ENCODE assay signal across 8 cellular contexts in genomic region chr7:73520673-73521635, GRCh38. TPM values are rescaled to one million over a fixed set of nuclear protein-coding genes. Genes with fewer than 3 reads are reported as not detected.
DNase-seq lines count a peak whose midpoint lies in the region; ATAC-seq and TF ChIP-seq lines count a peak whose summit lies in the region.

No MANE protein-coding gene starts in this region.

- H2AK5ac ChIP-seq in neuronal stem cell (ENCODE audit: low read depth, low read length): peak overlapping the region; percentile 75

- peak overlapping the region; percentile 21 for H3K14ac ChIP-seq in neuronal stem cell (ENCODE audit: low read length)

- no peaks in the 10 kb centered on the region for H3K9me3 ChIP-seq in Caco-2
- no peaks in the 10 kb centered on the region for H3K9me3 ChIP-seq in T-helper 17 cell (ENCODE audit: control insufficient read depth, low read length, poor library complexity, severe bottlenecking)
- no peaks in the 10 kb centered on the region for H3K9me3 ChIP-seq in esophagus muscularis mucosa
- H3K9me3 ChIP-seq in neuronal stem cell (replicated peaks in 1 of 2; ENCODE audit: control insufficient read depth in 2 of 2, insufficient read depth in 1 of 2, low read depth in 1 of 2, low read length in 2 of 2): no peaks in the 10 kb centered on the region

- peak overlapping the region; percentile 99 for H3K9ac ChIP-seq in neuronal stem cell (ENCODE audit: low read depth, low read length, poor library complexity)

- TF ChIP-seq EP300 in esophagus muscularis mucosa (IDR thresholded peaks at IDR 0.05): no peak

- no peak for TF ChIP-seq POLR2A in esophagus muscularis mucosa (IDR thresholded peaks at IDR 0.05; ENCODE audit: low read depth)

- H2BK12ac ChIP-seq in neuronal stem cell (ENCODE audit: low read length): no peak overlapping the region

- H3K4me1 Mint-ChIP-seq in Caco-2 (ENCODE audit: low read depth, unreplicated experiment) (peaks cover 18% of the 10 kb centered on the region), T-helper 17 cell (peaks cover 51% of the 10 kb centered on the region)

- H3K36me3 ChIP-seq in Caco-2 (ENCODE audit: control insufficient read depth, insufficient read depth, low read length) (peaks cover 3% of the 10 kb centered on the region; the same call in 1 of the 2 replicates), esophagus muscularis mucosa (peaks cover 0 to 15% (median 10%) of the 10 kb centered on the region in 4 donors), neuronal stem cell (replicated peaks in 1 of 2; ENCODE audit: control insufficient read depth in 2 of 2, insufficient read depth in 2 of 2, low read length in 2 of 2) (peaks cover 11 to 44% of the 10 kb centered on the region in 2 donors)

- peak overlapping the region; percentile 88 for H2AFZ ChIP-seq in neuronal stem cell (ENCODE audit: low read length)

- H2BK15ac ChIP-seq in neuronal stem cell (ENCODE audit: low read length): no peak overlapping the region

- 1% methylated on average over 26 of the region's 36 CpGs for WGBS in esophagus muscularis mucosa
- WGBS in neuronal stem cell (ENCODE audit: extremely low coverage in 2 of 2, insufficient read length in 2 of 2, insufficient replicate concordance in 1 of 2), 2 donors: no CpG with 5 or more reads among the region's 36 CpGs

- H3K4me1 ChIP-seq in Caco-2: peaks cover 18% of the 10 kb centered on the region
- H3K4me1 ChIP-seq in esophagus muscularis mucosa: peaks cover 35 to 59% (median 57%) of the 10 kb centered on the region in 4 donors
- H3K4me1 ChIP-seq in neuronal stem cell (ENCODE audit: control insufficient read depth in 2 of 2, insufficient read depth in 1 of 2, low read depth in 1 of 2, low read length in 2 of 2): peaks cover 2 to 5% of the 10 kb centered on the region in 2 donors

- peaks cover 57% of the 10 kb centered on the region for H3K36me3 Mint-ChIP-seq in Caco-2 (ENCODE audit: insufficient read depth, unreplicated experiment)
- H3K36me3 Mint-ChIP-seq in T-helper 17 cell (ENCODE audit: low read depth): peaks cover 4% of the 10 kb centered on the region

- peak overlapping the region; percentile 88 to 96 (median 94) for H3K27ac ChIP-seq in esophagus muscularis mucosa (replicated peaks in 1 of 4)
- peak overlapping the region; percentile 99 for H3K27ac ChIP-seq in neuronal stem cell (replicated peaks; ENCODE audit: low read length)

- no peak overlapping the region for H2BK120ac ChIP-seq in neuronal stem cell (ENCODE audit: low read depth, low read length)

- TF ChIP-seq CTCF in Caco-2 (IDR thresholded peaks at IDR 0.05; ENCODE audit: insufficient read depth in 1 of 2, low read depth in 1 of 2, low read length in 1 of 2, severe bottlenecking in 1 of 2, unreplicated experiment in 1 of 2) (no peak), esophagus muscularis mucosa (IDR thresholded peaks at IDR 0.05) (no peak)

- H3K18ac ChIP-seq in neuronal stem cell (ENCODE audit: low read length): peak overlapping the region; percentile 100

- H3K4me3 ChIP-seq in Caco-2 (ENCODE audit: low read depth, low read length) (peak overlapping the region; percentile 77), esophagus muscularis mucosa (peak overlapping the region; percentile 71 to 95 (median 90)), neuronal stem cell (ENCODE audit: low read length in 2 of 2) (peak overlapping the region; percentile 79 to 98)

- peak overlapping the region; percentile 51 for H3K4me2 ChIP-seq in neuronal stem cell (ENCODE audit: insufficient read depth, low read length, poor library complexity, severe bottlenecking)

- POLR2A ChIA-PET in Caco-2 (lab: Charles Lee): interaction anchor here (0.6 to 2.8 kb wide), 4 partner anchors 16 to 57 kb away, joined by 3 to 24 read pairs (median 4); partner anchors contain the start of genes BCL7B and TBL2

- peak overlapping the region; percentile 93 for H2BK5ac ChIP-seq in neuronal stem cell (ENCODE audit: low read length)

- H4K91ac ChIP-seq in neuronal stem cell (ENCODE audit: low read depth, low read length, poor library complexity): no peak overlapping the region

- H3K23ac ChIP-seq in neuronal stem cell (ENCODE audit: low read depth, low read length, poor library complexity): peak overlapping the region; percentile 80

- intact Hi-C loops in Caco-2 (cut with micrococcal nuclease; ENCODE audit: unreplicated experiment) (loop anchor here (5.0 kb wide), 1 partner anchor 146 kb away; the partner anchor contains the start of gene VPS37D), esophagus muscularis mucosa (cut with DNase I) (loop anchor here (2.0 to 5.0 kb wide), 2 partner anchors 36 to 58 kb away; partner anchors contain the start of genes BCL7B and TBL2)

- no peak overlapping the region for H3K4ac ChIP-seq in neuronal stem cell (ENCODE audit: low read length)

- CTCF ChIA-PET in Caco-2 (lab: Charles Lee): interaction anchor here (0.9 kb wide), 1 partner anchor 48 kb away, joined by 3 read pairs; no protein-coding TSS in a partner anchor

- ATAC-seq in HG02798 (IDR thresholded peaks at IDR 0.05; ENCODE audit: poor library complexity, unreplicated experiment): peak; percentile 6
- no peak for ATAC-seq in T-helper 17 cell

- H3K27me3 Mint-ChIP-seq in Caco-2 (ENCODE audit: insufficient read depth, unreplicated experiment) (no peaks in the 10 kb centered on the region), T-helper 17 cell (no peaks in the 10 kb centered on the region)

- DNase-seq in Caco-2 (no peak), T-helper 17 cell (no peak), esophagus muscularis mucosa (ENCODE audit: extremely low spot score) (no peak), neuronal stem cell (ENCODE audit: low spot score) (no peak), SK-N-DZ (ENCODE audit: low spot score) (no peak), cerebellum (ENCODE audit: low spot score) (no peak)
- DNase-seq in stimulated activated CD4-positive, alpha-beta T cell treated with anti-CD3 and anti-CD28 coated beads, Interleukin-4, amount 100 ng/mL, for 4 hours: no peak

- no peaks in the 10 kb centered on the region for H3K9me3 Mint-ChIP-seq in Caco-2 (ENCODE audit: unreplicated experiment)

- H3K27me3 ChIP-seq in Caco-2 (replicated peaks; ENCODE audit: control insufficient read depth, insufficient read depth, low read length) (no peaks in the 10 kb centered on the region), esophagus muscularis mucosa (no peaks in the 10 kb centered on the region), neuronal stem cell (ENCODE audit: control insufficient read depth in 3 of 3, insufficient read depth in 3 of 3, low read depth in 1 of 3, low read length in 3 of 3) (no peaks in the 10 kb centered on the region)

- H3K79me1 ChIP-seq in neuronal stem cell (ENCODE audit: low read depth, low read length): peaks cover 2% of the 10 kb centered on the region

- TSS peak; percentile 34 for BruUV-seq in Caco-2 (replicated peaks; lab: Mats Ljungman, UMichigan)

- H3K4me3 Mint-ChIP-seq in Caco-2 (ENCODE audit: unreplicated experiment): peak overlapping the region; percentile 93
- peak overlapping the region; percentile 89 for H3K4me3 Mint-ChIP-seq in T-helper 17 cell

- peak overlapping the region; percentile 98 for H3K27ac Mint-ChIP-seq in Caco-2 (ENCODE audit: unreplicated experiment)
- peak overlapping the region; percentile 94 for H3K27ac Mint-ChIP-seq in T-helper 17 cell

- H4K8ac ChIP-seq in neuronal stem cell (ENCODE audit: low read depth, low read length): peak overlapping the region; percentile 65

RNA-seq across cellular contexts. Expression of gene BAZ1B, which starts 1.1 kb away (rescaled TPM):
- total RNA-seq in Caco-2 (2022) (85.2 and 85.7 TPM in 2 replicates), T-helper 17 cell (10 to 100 TPM; 51.2 to 52.6 TPM), esophagus muscularis mucosa (10 to 100 TPM; 55.3 to 72.2 (median 66.2) TPM), cerebellum (43.6 TPM)
- 47.6 TPM for polyA plus RNA-seq in neuronal stem cell (2013, experiment 1 of 2)
- 47.3 TPM for polyA plus RNA-seq in neuronal stem cell (2013, experiment 2 of 2)
- 70.3 and 73.2 TPM in 2 replicates for polyA plus RNA-seq in SK-N-DZ (2014; cell fraction: cytosol; rRNA removed)
- polyA plus RNA-seq in SK-N-DZ (2014; cell fraction: nucleus; rRNA removed): 52.0 and 55.5 TPM in 2 replicates

RNA-seq across cellular contexts. Expression of gene BCL7B, which starts 36.5 kb away (rescaled TPM):
- 74.5 and 74.6 TPM in 2 replicates for total RNA-seq in Caco-2 (2022)
- 100 to 1,000 TPM; 112 to 116 TPM for total RNA-seq in T-helper 17 cell
- total RNA-seq in esophagus muscularis mucosa: 100 to 1,000 TPM; 107 to 131 (median 109) TPM
- polyA plus RNA-seq in neuronal stem cell (2013, experiment 1 of 2): 49.2 TPM
- 49.9 TPM for polyA plus RNA-seq in neuronal stem cell (2013, experiment 2 of 2)
- 24.6 and 37.9 TPM in 2 replicates for polyA plus RNA-seq in SK-N-DZ (2014; cell fraction: cytosol; rRNA removed)
- polyA plus RNA-seq in SK-N-DZ (2014; cell fraction: nucleus; rRNA removed): 14.4 and 18.5 TPM in 2 replicates
- total RNA-seq in cerebellum: 8.9 TPM

RNA-seq across cellular contexts. Expression of gene TBL2, which starts 57.4 kb away (rescaled TPM):
- total RNA-seq in Caco-2 (2022): 74.8 and 76.8 TPM in 2 replicates
- 10 to 100 TPM; 15.3 to 22.9 TPM for total RNA-seq in T-helper 17 cell
- total RNA-seq in esophagus muscularis mucosa: 10 to 100 TPM; 19.1 to 52.5 (median 38.2) TPM
- 26.1 TPM for polyA plus RNA-seq in neuronal stem cell (2013, experiment 1 of 2)
- 23.8 TPM for polyA plus RNA-seq in neuronal stem cell (2013, experiment 2 of 2)
- 58.0 and 67.5 TPM in 2 replicates for polyA plus RNA-seq in SK-N-DZ (2014; cell fraction: cytosol; rRNA removed)
- polyA plus RNA-seq in SK-N-DZ (2014; cell fraction: nucleus; rRNA removed): 49.1 and 71.2 TPM in 2 replicates
- total RNA-seq in cerebellum: 22.8 TPM
